In the genomic region with DNA sequence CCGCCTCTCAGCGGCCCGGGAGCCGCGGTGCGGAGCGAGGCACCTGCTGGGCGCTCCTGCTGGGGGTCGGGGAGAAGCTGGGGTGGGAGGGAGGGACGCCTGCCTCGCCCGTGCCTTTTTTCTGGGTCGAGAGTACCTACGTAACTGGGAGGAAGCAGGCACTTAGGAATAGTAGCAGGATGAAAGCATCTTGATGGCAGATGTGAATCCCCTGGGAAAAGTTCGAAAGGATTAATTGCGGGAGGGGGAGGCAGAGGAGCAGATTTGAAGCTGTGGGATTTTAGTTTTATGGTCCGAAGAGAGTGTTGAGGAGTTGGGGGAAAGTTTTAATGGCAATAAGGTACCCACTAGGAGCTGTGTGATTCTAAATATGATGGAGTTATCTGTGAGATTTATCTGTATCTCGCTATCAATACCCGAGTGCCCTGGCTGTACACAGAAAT, we compare ENCODE assay signal across 2 cellular contexts.
TF ChIP-seq lines count a peak whose summit lies in the region.

No MANE protein-coding gene starts in this region.

TF ChIP-seq in IMR-90, 13 proteins besides CTCF, POLR2A, EP300 and RAD21 (continued from another document):
- no peak for TF ChIP-seq CEBPB (IDR thresholded peaks at IDR 0.05; ENCODE audit: low read depth, low read length)
- no peak for TF ChIP-seq MAFK (IDR thresholded peaks at IDR 0.05; ENCODE audit: low read depth, low read length)
- TF ChIP-seq, protein P1, sequence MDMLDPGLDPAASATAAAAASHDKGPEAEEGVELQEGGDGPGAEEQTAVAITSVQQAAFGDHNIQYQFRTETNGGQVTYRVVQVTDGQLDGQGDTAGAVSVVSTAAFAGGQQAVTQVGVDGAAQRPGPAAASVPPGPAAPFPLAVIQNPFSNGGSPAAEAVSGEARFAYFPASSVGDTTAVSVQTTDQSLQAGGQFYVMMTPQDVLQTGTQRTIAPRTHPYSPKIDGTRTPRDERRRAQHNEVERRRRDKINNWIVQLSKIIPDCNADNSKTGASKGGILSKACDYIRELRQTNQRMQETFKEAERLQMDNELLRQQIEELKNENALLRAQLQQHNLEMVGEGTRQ (IDR thresholded peaks at IDR 0.05; ENCODE audit: low read depth, low read length), result no peak
- no peak for TF ChIP-seq MXI1 (IDR thresholded peaks at IDR 0.05; ENCODE audit: borderline replicate concordance, low read depth, low read length)
- no peak for TF ChIP-seq NFE2L2 (IDR thresholded peaks at IDR 0.05; ENCODE audit: low read depth, low read length)
- no peak for TF ChIP-seq FOS (IDR thresholded peaks at IDR 0.05; ENCODE audit: low read depth, low read length)
- no peak for TF ChIP-seq SMC3 (IDR thresholded peaks at IDR 0.05; ENCODE audit: low read depth, low read length)
- no peak for TF ChIP-seq BHLHE40 (IDR thresholded peaks at IDR 0.05; ENCODE audit: low read depth, low read length)
- no peak for TF ChIP-seq RCOR1 (IDR thresholded peaks at IDR 0.05; ENCODE audit: insufficient replicate concordance, low read length)
TF ChIP-seq in IMR-90: peak in this region for 0.

TF ChIP-seq in liver, 16 proteins besides CTCF, POLR2A, EP300 and RAD21 (continued from another document):
- TF ChIP-seq, protein P2, sequence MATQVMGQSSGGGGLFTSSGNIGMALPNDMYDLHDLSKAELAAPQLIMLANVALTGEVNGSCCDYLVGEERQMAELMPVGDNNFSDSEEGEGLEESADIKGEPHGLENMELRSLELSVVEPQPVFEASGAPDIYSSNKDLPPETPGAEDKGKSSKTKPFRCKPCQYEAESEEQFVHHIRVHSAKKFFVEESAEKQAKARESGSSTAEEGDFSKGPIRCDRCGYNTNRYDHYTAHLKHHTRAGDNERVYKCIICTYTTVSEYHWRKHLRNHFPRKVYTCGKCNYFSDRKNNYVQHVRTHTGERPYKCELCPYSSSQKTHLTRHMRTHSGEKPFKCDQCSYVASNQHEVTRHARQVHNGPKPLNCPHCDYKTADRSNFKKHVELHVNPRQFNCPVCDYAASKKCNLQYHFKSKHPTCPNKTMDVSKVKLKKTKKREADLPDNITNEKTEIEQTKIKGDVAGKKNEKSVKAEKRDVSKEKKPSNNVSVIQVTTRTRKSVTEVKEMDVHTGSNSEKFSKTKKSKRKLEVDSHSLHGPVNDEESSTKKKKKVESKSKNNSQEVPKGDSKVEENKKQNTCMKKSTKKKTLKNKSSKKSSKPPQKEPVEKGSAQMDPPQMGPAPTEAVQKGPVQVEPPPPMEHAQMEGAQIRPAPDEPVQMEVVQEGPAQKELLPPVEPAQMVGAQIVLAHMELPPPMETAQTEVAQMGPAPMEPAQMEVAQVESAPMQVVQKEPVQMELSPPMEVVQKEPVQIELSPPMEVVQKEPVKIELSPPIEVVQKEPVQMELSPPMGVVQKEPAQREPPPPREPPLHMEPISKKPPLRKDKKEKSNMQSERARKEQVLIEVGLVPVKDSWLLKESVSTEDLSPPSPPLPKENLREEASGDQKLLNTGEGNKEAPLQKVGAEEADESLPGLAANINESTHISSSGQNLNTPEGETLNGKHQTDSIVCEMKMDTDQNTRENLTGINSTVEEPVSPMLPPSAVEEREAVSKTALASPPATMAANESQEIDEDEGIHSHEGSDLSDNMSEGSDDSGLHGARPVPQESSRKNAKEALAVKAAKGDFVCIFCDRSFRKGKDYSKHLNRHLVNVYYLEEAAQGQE (IDR thresholded peaks at IDR 0.05), result no peak
- TF ChIP-seq FOXA1 (IDR thresholded peaks at IDR 0.05) (no peak), NR2F2 (IDR thresholded peaks at IDR 0.05) (no peak), HNF4G (IDR thresholded peaks at IDR 0.05) (no peak), JUND (IDR thresholded peaks at IDR 0.05) (no peak), EGR1 (IDR thresholded peaks at IDR 0.05; ENCODE audit: low read depth in 2 of 2) (no peak), RXRA (IDR thresholded peaks at IDR 0.05) (no peak), TAF1 (conservative IDR thresholded peaks at IDR 0.05) (no peak), FOXA2 (IDR thresholded peaks at IDR 0.05) (no peak), HNF4A (conservative IDR thresholded peaks at IDR 0.05) (no peak), YY1 (IDR thresholded peaks at IDR 0.05) (no peak), SP1 (IDR thresholded peaks at IDR 0.05) (no peak)
- TF ChIP-seq, protein P3, sequence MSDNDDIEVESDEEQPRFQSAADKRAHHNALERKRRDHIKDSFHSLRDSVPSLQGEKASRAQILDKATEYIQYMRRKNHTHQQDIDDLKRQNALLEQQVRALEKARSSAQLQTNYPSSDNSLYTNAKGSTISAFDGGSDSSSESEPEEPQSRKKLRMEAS (IDR thresholded peaks at IDR 0.05), result no peak
- TF ChIP-seq, protein P4, sequence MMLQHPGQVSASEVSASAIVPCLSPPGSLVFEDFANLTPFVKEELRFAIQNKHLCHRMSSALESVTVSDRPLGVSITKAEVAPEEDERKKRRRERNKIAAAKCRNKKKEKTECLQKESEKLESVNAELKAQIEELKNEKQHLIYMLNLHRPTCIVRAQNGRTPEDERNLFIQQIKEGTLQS (IDR thresholded peaks at IDR 0.05), result no peak
- TF ChIP-seq, protein P5, sequence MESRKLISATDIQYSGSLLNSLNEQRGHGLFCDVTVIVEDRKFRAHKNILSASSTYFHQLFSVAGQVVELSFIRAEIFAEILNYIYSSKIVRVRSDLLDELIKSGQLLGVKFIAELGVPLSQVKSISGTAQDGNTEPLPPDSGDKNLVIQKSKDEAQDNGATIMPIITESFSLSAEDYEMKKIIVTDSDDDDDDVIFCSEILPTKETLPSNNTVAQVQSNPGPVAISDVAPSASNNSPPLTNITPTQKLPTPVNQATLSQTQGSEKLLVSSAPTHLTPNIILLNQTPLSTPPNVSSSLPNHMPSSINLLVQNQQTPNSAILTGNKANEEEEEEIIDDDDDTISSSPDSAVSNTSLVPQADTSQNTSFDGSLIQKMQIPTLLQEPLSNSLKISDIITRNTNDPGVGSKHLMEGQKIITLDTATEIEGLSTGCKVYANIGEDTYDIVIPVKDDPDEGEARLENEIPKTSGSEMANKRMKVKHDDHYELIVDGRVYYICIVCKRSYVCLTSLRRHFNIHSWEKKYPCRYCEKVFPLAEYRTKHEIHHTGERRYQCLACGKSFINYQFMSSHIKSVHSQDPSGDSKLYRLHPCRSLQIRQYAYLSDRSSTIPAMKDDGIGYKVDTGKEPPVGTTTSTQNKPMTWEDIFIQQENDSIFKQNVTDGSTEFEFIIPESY (IDR thresholded peaks at IDR 0.05), result no peak
